Comparison of ENCODE assay signal across 8 cellular contexts in the genomic region with DNA sequence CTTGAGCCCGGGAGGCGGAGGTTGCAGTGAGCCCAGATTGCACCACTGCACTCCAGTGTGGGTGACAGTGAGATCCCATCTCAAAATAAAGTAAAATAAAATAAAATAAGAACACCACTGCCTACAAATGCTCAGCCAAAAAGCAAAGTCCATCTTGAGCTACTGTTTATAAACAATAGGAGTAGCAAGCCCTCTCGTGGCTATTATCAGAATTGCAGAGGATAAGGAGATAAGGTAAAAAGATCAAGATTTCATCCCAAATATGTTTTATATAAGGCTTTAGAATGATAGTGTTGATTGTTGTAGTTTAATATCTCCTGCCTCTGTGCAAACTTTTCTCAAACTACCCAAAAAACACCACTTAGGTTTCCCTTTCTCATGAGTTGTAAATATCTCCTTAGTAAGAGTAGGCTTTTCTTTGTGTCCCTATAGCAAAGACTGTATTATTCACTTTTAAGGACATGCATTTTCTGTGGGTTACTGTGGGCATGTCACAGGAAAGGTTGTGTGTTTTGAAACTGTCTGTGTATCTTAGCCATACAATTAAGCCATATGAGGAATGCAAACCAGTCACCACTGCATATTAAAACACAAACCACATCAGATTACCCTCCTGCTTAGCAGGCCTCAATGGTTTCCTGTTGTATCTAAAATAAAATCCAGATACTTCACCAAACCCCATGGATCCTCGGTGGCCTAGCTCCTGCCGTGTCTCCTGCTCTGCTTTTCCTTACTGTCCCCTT.
DNase-seq lines count a peak whose midpoint lies in the region; ATAC-seq and TF ChIP-seq lines count a peak whose summit lies in the region.

No MANE protein-coding gene starts in this region.

- no peaks in the 10 kb centered on the region for H3F3A ChIP-seq in SU-DHL-6 (ENCODE audit: insufficient read depth)

- H3K27ac ChIP-seq in SU-DHL-6 (ENCODE audit: low read depth, low read length), result no peak overlapping the region

- H3K9ac ChIP-seq in SU-DHL-6 (ENCODE audit: low read length), result no peak overlapping the region

- no peak overlapping the region for H3K4me3 ChIP-seq in SU-DHL-6 (ENCODE audit: insufficient read depth, low read length, poor library complexity, severe bottlenecking)

- no peaks in the 10 kb centered on the region for H4K20me1 ChIP-seq in SU-DHL-6 (ENCODE audit: low read depth, low read length)

- no peaks in the 10 kb centered on the region for H3K27me3 ChIP-seq in SU-DHL-6 (ENCODE audit: low read length)

- H3K9me3 ChIP-seq in SU-DHL-6 (ENCODE audit: insufficient read depth, low read length), result peaks cover 7% of the 10 kb centered on the region; the same call in 1 of the 2 replicates

- ATAC-seq in HG03025 (IDR thresholded peaks at IDR 0.05; ENCODE audit: low FRiP score, unreplicated experiment), result no peak
- ATAC-seq in HG03196 (IDR thresholded peaks at IDR 0.05; ENCODE audit: unreplicated experiment), result no peak

- no peaks in the 10 kb centered on the region for H3K79me2 ChIP-seq in SU-DHL-6 (ENCODE audit: insufficient read depth, low read length)

- TF ChIP-seq EP300 in Ishikawa (IDR thresholded peaks at IDR 0.05; ENCODE audit: borderline replicate concordance), result no peak

- no peaks in the 10 kb centered on the region for H3K36me3 ChIP-seq in SU-DHL-6 (ENCODE audit: low read length)

- peak; percentile 76 for TF ChIP-seq RAD21 in Ishikawa (IDR thresholded peaks at IDR 0.05; ENCODE audit: low read depth)

- H3K4me2 ChIP-seq in SU-DHL-6 (ENCODE audit: low read depth, low read length, poor library complexity, severe bottlenecking), result no peak overlapping the region

- DNase-seq in stimulated activated CD4-positive, alpha-beta T cell treated with anti-CD3 and anti-CD28 coated beads, Interleukin-4, amount 100 ng/mL, for 24 hours, result peak; percentile 17
- DNase-seq in stimulated activated CD4-positive, alpha-beta T cell treated with anti-CD3 and anti-CD28 coated beads, Interleukin-2, amount 100 ng/mL, for 48 hours, result no peak
- DNase-seq in fibroblast of the conjunctiva (ENCODE audit: low read depth) (peak; percentile 60), putamen (ENCODE audit: low spot score) (peak; percentile 16)

- no peaks in the 10 kb centered on the region for H3K9me2 ChIP-seq in SU-DHL-6 (replicated peaks; ENCODE audit: insufficient read depth, low read length)

- H2AFZ ChIP-seq in SU-DHL-6 (ENCODE audit: low read depth, low read length, severe bottlenecking), result no peak overlapping the region

- peak; percentile 66 for TF ChIP-seq CTCF in SU-DHL-6 (IDR thresholded peaks at IDR 0.05; ENCODE audit: insufficient read depth, low read length, poor library complexity, severe bottlenecking)

TF ChIP-seq in Ishikawa, 13 proteins besides CTCF, POLR2A, EP300 and RAD21:
- TF ChIP-seq NFIC (IDR thresholded peaks at IDR 0.05) (no peak), EGR1 (IDR thresholded peaks at IDR 0.05) (no peak)

Comparison
In these comparisons a context has a peak if more than half of its experiments do, and no peak if none do; other contexts are left out.
1. DNase-seq: peak in stimulated activated CD4-positive, alpha-beta T cell treated with anti-CD3 and anti-CD28 coated beads, Interleukin-4, amount 100 ng/mL, for 24 hours (single experiment), fibroblast of the conjunctiva (single experiment) and putamen (single experiment); none in stimulated activated CD4-positive, alpha-beta T cell treated with anti-CD3 and anti-CD28 coated beads, Interleukin-2, amount 100 ng/mL, for 48 hours (0 of 2).